8 cellular contexts compared by ENCODE assay signal in genomic region chr10:91798736-91799579, GRCh38. TPM values are rescaled to one million over a fixed set of nuclear protein-coding genes. Genes with fewer than 3 reads are reported as not detected.
DNase-seq lines count a peak whose midpoint lies in the region; ATAC-seq and TF ChIP-seq lines count a peak whose summit lies in the region.

No MANE protein-coding gene starts in this region.

- peaks cover 50% of the 10 kb centered on the region for H3K4me1 Mint-ChIP-seq in activated CD4-positive, alpha-beta memory T cell treated with anti-CD3 and anti-CD28 coated beads, Interleukin-2, amount 10 ng/mL, durations not matched to agents 7 days and 5 days

- H3K9me3 Mint-ChIP-seq in activated CD4-positive, alpha-beta memory T cell treated with anti-CD3 and anti-CD28 coated beads, Interleukin-2, amount 10 ng/mL, durations not matched to agents 7 days and 5 days = no peaks in the 10 kb centered on the region

- no peak for TF ChIP-seq CTCF in epithelial cell of proximal tubule (conservative IDR thresholded peaks at IDR 0.05; ENCODE audit: low read depth, low read length)

- H3K4me1 ChIP-seq in muscle layer of colon (ENCODE audit: insufficient read depth, low read length) = peaks cover 22% of the 10 kb centered on the region

- CTCF ChIA-PET in activated CD4-positive, alpha-beta memory T cell treated with anti-CD3 and anti-CD28 coated beads, Interleukin-2, amount 10 ng/mL, durations not matched to agents 7 days and 5 days (lab: Charles Lee) = interaction anchor here (1.4 kb wide), 1 partner anchor 109 kb away, joined by 8 read pairs; the partner anchor contains the start of gene FGFBP3

- H3K36me3 Mint-ChIP-seq in activated CD4-positive, alpha-beta memory T cell treated with anti-CD3 and anti-CD28 coated beads, Interleukin-2, amount 10 ng/mL, durations not matched to agents 7 days and 5 days (ENCODE audit: low read depth) = peaks cover 43% of the 10 kb centered on the region

- H3K27ac Mint-ChIP-seq in activated CD4-positive, alpha-beta memory T cell treated with anti-CD3 and anti-CD28 coated beads, Interleukin-2, amount 10 ng/mL, durations not matched to agents 7 days and 5 days = peak overlapping the region; percentile 95

- H3K27me3 Mint-ChIP-seq in activated CD4-positive, alpha-beta memory T cell treated with anti-CD3 and anti-CD28 coated beads, Interleukin-2, amount 10 ng/mL, durations not matched to agents 7 days and 5 days = no peaks in the 10 kb centered on the region

- ATAC-seq in HG02623 (IDR thresholded peaks at IDR 0.05; ENCODE audit: unreplicated experiment) = peak; percentile 35

- peak; percentile 49 for DNase-seq in activated naive CD4-positive, alpha-beta T cell treated with Interleukin-2 at 50 U/mL for 16 hours
- no peak for DNase-seq in activated naive CD4-positive, alpha-beta T cell treated with anti-CD3 and anti-CD28 coated beads, Interleukin-2, amount 50 U/mL, for 16 hours
- DNase-seq in NCI-H146 treated with DMSO at 0.1 percent for 48 hours (lab: John Stamatoyannopoulos, UW; ENCODE audit: unreplicated experiment) (peak; percentile 36), epithelial cell of proximal tubule (ENCODE audit: low read depth) (no peak)
- DNase-seq in activated CD4-positive, alpha-beta memory T cell treated with anti-CD3 and anti-CD28 coated beads, Interleukin-2, amount 10 ng/mL, durations not matched to agents 7 days and 5 days = peak; percentile 62

- H3K27me3 ChIP-seq in muscle layer of colon (ENCODE audit: control insufficient read depth in 1 of 2, insufficient read depth in 2 of 2, low read length in 2 of 2) = no peaks in the 10 kb centered on the region

- POLR2A ChIA-PET in activated CD4-positive, alpha-beta memory T cell treated with anti-CD3 and anti-CD28 coated beads, Interleukin-2, amount 10 ng/mL, durations not matched to agents 7 days and 5 days (lab: Charles Lee) = interaction anchor here (0.7 to 3.0 kb wide), 18 partner anchors 10 to 891 kb away, joined by 3 to 36 read pairs (median 4); partner anchors contain the start of genes BTAF1, CPEB3, FGFBP3 and MARCHF5

- peak overlapping the region; percentile 88 for H3K27ac ChIP-seq in muscle layer of colon (ENCODE audit: low read depth, low read length)
- peak overlapping the region; percentile 55 for H3K27ac ChIP-seq in temporal lobe (ENCODE audit: low read depth, low read length)

- peak overlapping the region; percentile 95 for H3K4me3 Mint-ChIP-seq in activated CD4-positive, alpha-beta memory T cell treated with anti-CD3 and anti-CD28 coated beads, Interleukin-2, amount 10 ng/mL, durations not matched to agents 7 days and 5 days

- peak overlapping the region; percentile 91 for H3K9ac ChIP-seq in muscle layer of colon (ENCODE audit: low read length)

- no peaks in the 10 kb centered on the region for H3K9me3 ChIP-seq in muscle layer of colon (ENCODE audit: low read length)

- H3K36me3 ChIP-seq in muscle layer of colon (ENCODE audit: insufficient read depth, low read length) = no peaks in the 10 kb centered on the region

- H3K4me3 ChIP-seq in epithelial cell of proximal tubule (ENCODE audit: low read depth, low read length) (peak overlapping the region; percentile 97), muscle layer of colon (ENCODE audit: low read depth in 1 of 2, low read length in 2 of 2) (peak overlapping the region; percentile 86 to 95)

RNA-seq across cellular contexts. Expression of gene TNKS2, which starts 0.7 kb away (rescaled TPM):
- 10 to 100 TPM; 39.1 to 39.4 TPM for total RNA-seq in activated CD4-positive, alpha-beta memory T cell treated with anti-CD3 and anti-CD28 coated beads, Interleukin-2, amount 10 ng/mL, durations not matched to agents 7 days and 5 days
- total RNA-seq in epithelial cell of proximal tubule = 22.4 and 25.1 TPM in 2 replicates
- 110 TPM for total RNA-seq in temporal lobe

Comparison
In these comparisons a context has a peak if more than half of its experiments do, and no peak if none do; other contexts are left out.
1. DNase-seq: peak in activated naive CD4-positive, alpha-beta T cell treated with Interleukin-2 at 50 U/mL for 16 hours (single experiment), NCI-H146 treated with DMSO at 0.1 percent for 48 hours (single experiment) and activated CD4-positive, alpha-beta memory T cell treated with anti-CD3 and anti-CD28 coated beads, Interleukin-2, amount 10 ng/mL, durations not matched to agents 7 days and 5 days (single experiment); none in activated naive CD4-positive, alpha-beta T cell treated with anti-CD3 and anti-CD28 coated beads, Interleukin-2, amount 50 U/mL, for 16 hours (single experiment) and epithelial cell of proximal tubule (single experiment).